In the genomic region with DNA sequence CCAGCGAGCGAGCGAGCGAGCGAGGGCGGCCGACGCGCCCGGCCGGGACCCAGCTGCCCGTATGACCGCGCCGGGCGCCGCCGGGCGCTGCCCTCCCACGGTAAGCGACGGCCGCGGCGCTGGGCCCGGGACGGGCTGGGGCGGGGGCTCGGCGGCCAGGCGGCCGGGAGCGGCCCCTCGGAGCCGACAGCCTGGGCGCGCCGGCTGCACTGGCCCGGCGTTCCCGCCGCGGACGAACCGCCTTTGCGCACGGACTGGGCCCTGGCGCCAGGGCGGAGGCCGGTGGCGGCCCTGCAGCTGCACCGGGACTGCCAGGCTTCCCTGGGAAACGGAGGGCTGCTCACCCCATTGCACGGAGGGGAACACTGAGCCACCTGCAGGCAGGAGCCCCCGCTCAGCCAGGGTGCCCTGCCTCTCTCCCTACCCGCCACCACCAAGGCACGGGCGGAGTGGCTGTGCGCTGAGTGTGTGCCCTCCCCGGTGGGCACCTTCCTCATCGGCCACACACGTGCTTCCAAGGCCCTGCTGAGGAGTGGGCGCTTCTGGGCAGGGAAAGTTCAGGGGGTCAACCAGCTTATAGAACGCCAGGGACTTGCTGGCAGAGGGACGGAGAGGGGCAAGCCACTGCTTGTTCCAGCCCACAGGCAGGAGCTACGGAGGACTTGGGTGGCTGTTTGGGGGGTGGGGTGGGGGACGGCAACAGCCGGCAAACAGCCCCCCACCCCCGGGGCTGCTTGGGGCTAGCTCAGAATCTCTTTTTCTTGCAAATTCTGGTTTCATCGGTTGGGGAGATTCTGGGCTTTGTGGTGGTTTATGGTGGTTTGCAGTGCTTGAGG, we compare ENCODE assay signal across 8 cellular contexts. TPM values are rescaled to one million over a fixed set of nuclear protein-coding genes. Genes with fewer than 3 reads are reported as not detected.
DNase-seq lines count a peak whose midpoint lies in the region; ATAC-seq and TF ChIP-seq lines count a peak whose summit lies in the region.

No MANE protein-coding gene starts in this region.

- DNase-seq in cardiac muscle cell (ENCODE audit: low read depth in 1 of 2, low spot score in 1 of 2) (no peak), cardiac septum (ENCODE audit: low spot score) (no peak), activated B cell treated with CpG ODN at 0.5 μM for 24 hours (peak; percentile 33), endodermal cell (peak; percentile 72), kidney tubule cell (ENCODE audit: low spot score) (no peak), NCI-H1930 (lab: John Stamatoyannopoulos, UW) (no peak)

- no peak overlapping the region for H2AFZ ChIP-seq in neural cell (ENCODE audit: low read depth, low read length)

- H3F3A ChIP-seq in neural cell (ENCODE audit: insufficient read depth, low read length, poor library complexity, severe bottlenecking), result no peaks in the 10 kb centered on the region

- H3K9me3 ChIP-seq in cardiac muscle cell (ENCODE audit: low read depth) (no peaks in the 10 kb centered on the region), endodermal cell (ENCODE audit: control insufficient read depth, low read length) (no peaks in the 10 kb centered on the region), neural cell (ENCODE audit: low read length) (no peaks in the 10 kb centered on the region)

- H3K4me1 Mint-ChIP-seq in activated B cell treated with CpG ODN at 0.5 μM for 24 hours (peaks cover 29% of the 10 kb centered on the region), endodermal cell (peaks cover 14% of the 10 kb centered on the region)

- H3K4me1 ChIP-seq in cardiac muscle cell (ENCODE audit: low read depth) (peaks cover 5% of the 10 kb centered on the region), endodermal cell (ENCODE audit: control insufficient read depth, insufficient read depth, low read length) (peaks cover 11% of the 10 kb centered on the region)

- intact Hi-C loops in cardiac septum (cut with DNase I), result loop anchor here (5.0 kb wide), 3 partner anchors 71 to 134 kb away; partner anchors contain the start of gene AHCYL1
- intact Hi-C loops in activated B cell treated with CpG ODN at 0.5 μM for 24 hours (cut with micrococcal nuclease), result loop anchor here (1.0 to 5.0 kb wide), 3 partner anchors 34 to 364 kb away; partner anchors contain the start of genes AHCYL1 and GNAI3

- TF ChIP-seq RAD21 in neural cell (conservative IDR thresholded peaks at IDR 0.05), result no peak

- no peaks in the 10 kb centered on the region for H3K79me2 ChIP-seq in neural cell (replicated peaks; ENCODE audit: insufficient read depth, low read length)

- ATAC-seq in activated B cell treated with CpG ODN at 0.5 μM for 24 hours (ENCODE audit: low read depth) (peak; percentile 3), HG02973 (IDR thresholded peaks at IDR 0.05; ENCODE audit: unreplicated experiment) (no peak)

- TF ChIP-seq EP300 in neural cell (conservative IDR thresholded peaks at IDR 0.05; ENCODE audit: poor library complexity, severe bottlenecking), result no peak

- H4K20me1 ChIP-seq in neural cell (ENCODE audit: insufficient read depth), result no peaks in the 10 kb centered on the region

- WGBS in endodermal cell (ENCODE audit: insufficient coverage in 1 of 2, insufficient read length in 1 of 2), 2 experiments, result 5 to 7% methylated on average over 28 to 70 of the region's 70 CpGs

- CTCF ChIA-PET in activated B cell treated with CpG ODN at 0.5 μM for 24 hours (lab: Charles Lee), result no interaction called here

- H3K27me3 Mint-ChIP-seq in activated B cell treated with CpG ODN at 0.5 μM for 24 hours (peaks cover 42% of the 10 kb centered on the region), endodermal cell (ENCODE audit: insufficient read depth) (peaks cover 79% of the 10 kb centered on the region)

- H3K36me3 Mint-ChIP-seq in activated B cell treated with CpG ODN at 0.5 μM for 24 hours (ENCODE audit: low read depth), result no peaks in the 10 kb centered on the region
- H3K36me3 Mint-ChIP-seq in endodermal cell (ENCODE audit: low read depth), result no peaks in the 10 kb centered on the region

- H3K36me3 ChIP-seq in cardiac muscle cell, result no peaks in the 10 kb centered on the region
- no peaks in the 10 kb centered on the region for H3K36me3 ChIP-seq in endodermal cell (ENCODE audit: control insufficient read depth, insufficient read depth, low read length)
- H3K36me3 ChIP-seq in neural cell (ENCODE audit: insufficient read depth, low read length), result no peaks in the 10 kb centered on the region

- H3K27ac Mint-ChIP-seq in activated B cell treated with CpG ODN at 0.5 μM for 24 hours (peak overlapping the region; percentile 51), endodermal cell (no peak overlapping the region)

- no peak overlapping the region for H3K4me2 ChIP-seq in neural cell (ENCODE audit: low read length)

- H3K4me3 ChIP-seq in cardiac muscle cell (peak overlapping the region; percentile 60), endodermal cell (ENCODE audit: low read length) (peak overlapping the region; percentile 75), neural cell (ENCODE audit: low read length) (peak overlapping the region; percentile 59)

- POLR2A ChIA-PET in activated B cell treated with CpG ODN at 0.5 μM for 24 hours (lab: Charles Lee), result interaction anchor here (0.8 kb wide), 1 partner anchor 70 kb away, joined by 3 read pairs; no protein-coding TSS in a partner anchor

- H3K27me3 ChIP-seq in cardiac muscle cell (peaks cover 22% of the 10 kb centered on the region), endodermal cell (ENCODE audit: control insufficient read depth, insufficient read depth, low read length, poor library complexity, severe bottlenecking) (peaks cover 42% of the 10 kb centered on the region), neural cell (ENCODE audit: insufficient read depth, low read depth, low read length) (peaks cover 31% of the 10 kb centered on the region)

- TF ChIP-seq CTCF in cardiac muscle cell (IDR thresholded peaks at IDR 0.05; ENCODE audit: low read depth, low read length) (no peak), activated B cell treated with CpG ODN at 0.5 μM for 24 hours (IDR thresholded peaks at IDR 0.05) (no peak), endodermal cell (conservative IDR thresholded peaks at IDR 0.05) (no peak), neural cell (IDR thresholded peaks at IDR 0.05; ENCODE audit: poor library complexity, severe bottlenecking) (no peak)

- no peaks in the 10 kb centered on the region for H3K9me2 ChIP-seq in neural cell (ENCODE audit: insufficient read depth, low read length)

- no peaks in the 10 kb centered on the region for H3K9me3 Mint-ChIP-seq in activated B cell treated with CpG ODN at 0.5 μM for 24 hours
- H3K9me3 Mint-ChIP-seq in endodermal cell, result no peaks in the 10 kb centered on the region

- H3K27ac ChIP-seq in cardiac muscle cell (peak overlapping the region; percentile 51), endodermal cell (ENCODE audit: low read depth, low read length) (no peak overlapping the region), neural cell (ENCODE audit: low read length) (no peak overlapping the region)

- H3K9ac ChIP-seq in endodermal cell (ENCODE audit: extremely low read depth, low read length, poor library complexity, severe bottlenecking) (no peak overlapping the region), neural cell (ENCODE audit: low read length) (peak overlapping the region; percentile 16)

- peak overlapping the region; percentile 85 for H3K4me3 Mint-ChIP-seq in activated B cell treated with CpG ODN at 0.5 μM for 24 hours
- H3K4me3 Mint-ChIP-seq in endodermal cell, result peak overlapping the region; percentile 57

TF ChIP-seq in neural cell, 6 proteins besides CTCF, POLR2A, EP300 and RAD21:
- TF ChIP-seq, protein P1, sequence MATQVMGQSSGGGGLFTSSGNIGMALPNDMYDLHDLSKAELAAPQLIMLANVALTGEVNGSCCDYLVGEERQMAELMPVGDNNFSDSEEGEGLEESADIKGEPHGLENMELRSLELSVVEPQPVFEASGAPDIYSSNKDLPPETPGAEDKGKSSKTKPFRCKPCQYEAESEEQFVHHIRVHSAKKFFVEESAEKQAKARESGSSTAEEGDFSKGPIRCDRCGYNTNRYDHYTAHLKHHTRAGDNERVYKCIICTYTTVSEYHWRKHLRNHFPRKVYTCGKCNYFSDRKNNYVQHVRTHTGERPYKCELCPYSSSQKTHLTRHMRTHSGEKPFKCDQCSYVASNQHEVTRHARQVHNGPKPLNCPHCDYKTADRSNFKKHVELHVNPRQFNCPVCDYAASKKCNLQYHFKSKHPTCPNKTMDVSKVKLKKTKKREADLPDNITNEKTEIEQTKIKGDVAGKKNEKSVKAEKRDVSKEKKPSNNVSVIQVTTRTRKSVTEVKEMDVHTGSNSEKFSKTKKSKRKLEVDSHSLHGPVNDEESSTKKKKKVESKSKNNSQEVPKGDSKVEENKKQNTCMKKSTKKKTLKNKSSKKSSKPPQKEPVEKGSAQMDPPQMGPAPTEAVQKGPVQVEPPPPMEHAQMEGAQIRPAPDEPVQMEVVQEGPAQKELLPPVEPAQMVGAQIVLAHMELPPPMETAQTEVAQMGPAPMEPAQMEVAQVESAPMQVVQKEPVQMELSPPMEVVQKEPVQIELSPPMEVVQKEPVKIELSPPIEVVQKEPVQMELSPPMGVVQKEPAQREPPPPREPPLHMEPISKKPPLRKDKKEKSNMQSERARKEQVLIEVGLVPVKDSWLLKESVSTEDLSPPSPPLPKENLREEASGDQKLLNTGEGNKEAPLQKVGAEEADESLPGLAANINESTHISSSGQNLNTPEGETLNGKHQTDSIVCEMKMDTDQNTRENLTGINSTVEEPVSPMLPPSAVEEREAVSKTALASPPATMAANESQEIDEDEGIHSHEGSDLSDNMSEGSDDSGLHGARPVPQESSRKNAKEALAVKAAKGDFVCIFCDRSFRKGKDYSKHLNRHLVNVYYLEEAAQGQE (IDR thresholded peaks at IDR 0.05; ENCODE audit: borderline replicate concordance), result no peak
- TF ChIP-seq EZH2 (IDR thresholded peaks at IDR 0.05; ENCODE audit: borderline replicate concordance, insufficient read depth, low read length, poor library complexity, severe bottlenecking), result no peak
- TF ChIP-seq TAF1 (IDR thresholded peaks at IDR 0.05; ENCODE audit: low read depth), result no peak
- TF ChIP-seq POLR2AphosphoS5 (IDR thresholded peaks at IDR 0.05), result no peak
- no peak for TF ChIP-seq SMC3 (conservative IDR thresholded peaks at IDR 0.05; ENCODE audit: poor library complexity)
- TF ChIP-seq MXI1 (conservative IDR thresholded peaks at IDR 0.05; ENCODE audit: poor library complexity, severe bottlenecking), result no peak

RNA-seq across cellular contexts. Expression of gene CSF1, which starts 0.5 kb away (rescaled TPM):
- total RNA-seq in cardiac muscle cell (5.0 and 5.7 TPM in 2 replicates), cardiac septum (16.7 TPM), activated B cell treated with CpG ODN at 0.5 μM for 24 hours (1.9 and 2.0 TPM in 2 replicates), endodermal cell (1 to 10 TPM; 1.0 to 2.1 TPM)
- polyA plus RNA-seq in cardiac muscle cell (4.9 and 6.6 TPM in 2 replicates), neural cell (0.08 and 0.30 TPM in 2 replicates)
- 8.3 TPM for polyA plus RNA-seq in endodermal cell (2013, experiment 1 of 2)
- 7.3 TPM for polyA plus RNA-seq in endodermal cell (2013, experiment 2 of 2)
- polyA minus RNA-seq in neural cell, result not detected in 2 replicates

Comparison
In these comparisons a context has a peak if more than half of its experiments do, and no peak if none do; other contexts are left out.
1. DNase-seq: peak in activated B cell treated with CpG ODN at 0.5 μM for 24 hours (single experiment) and endodermal cell (single experiment); none in cardiac muscle cell (0 of 2), cardiac septum (single experiment), kidney tubule cell (single experiment) and NCI-H1930 (0 of 2).
2. Peak in every context shown above with its lines, with median percentiles within 50 percentile points of each other: H3K4me3 ChIP-seq.